ENCODE assay signal across 8 cellular contexts in the genomic region with DNA sequence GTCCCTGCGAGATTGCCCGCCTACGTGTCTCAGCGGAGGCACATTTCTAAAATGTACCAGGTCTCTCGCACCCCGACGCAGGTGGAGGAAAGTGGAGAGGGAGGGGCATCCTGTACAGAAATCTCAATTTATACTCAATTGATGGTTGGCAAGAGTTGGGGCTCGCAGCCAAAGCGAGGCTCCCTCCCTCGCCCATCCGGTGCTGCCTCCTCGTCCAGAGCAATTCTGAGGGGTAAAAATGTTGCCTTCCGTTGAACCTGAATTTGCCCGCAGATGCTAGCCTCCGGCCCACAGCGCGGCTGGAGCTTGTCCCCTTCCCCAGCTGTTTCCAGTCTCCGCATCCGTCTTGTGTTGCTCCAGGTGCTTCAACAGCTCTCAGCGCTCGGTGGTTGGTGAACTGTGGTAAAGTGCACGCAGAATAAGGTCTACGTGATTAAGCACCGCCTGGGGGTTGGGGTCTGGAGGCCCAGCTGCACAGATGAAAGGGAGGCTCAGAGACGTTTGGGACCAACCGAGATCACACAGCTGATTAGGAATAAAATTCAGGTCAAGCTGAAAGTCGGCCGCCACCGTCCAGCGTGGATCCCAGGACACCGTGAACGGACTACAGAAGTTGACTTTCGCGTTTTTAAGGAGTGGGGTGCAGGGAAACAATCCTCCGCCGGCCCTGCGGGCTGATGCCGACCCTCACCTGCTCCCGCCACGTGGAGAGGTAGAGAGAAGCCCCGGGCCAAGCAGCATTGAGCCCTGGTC. TPM values are rescaled to one million over a fixed set of nuclear protein-coding genes. Genes with fewer than 3 reads are reported as not detected.
DNase-seq lines count a peak whose midpoint lies in the region; ATAC-seq and TF ChIP-seq lines count a peak whose summit lies in the region.

No MANE protein-coding gene starts in this region.

- H3K4me3 ChIP-seq in fibroblast of villous mesenchyme (ENCODE audit: low read depth, low read length), result peak overlapping the region; percentile 60

- DNase-seq in DMS53 (lab: John Stamatoyannopoulos, UW) (peak; percentile 86), DMS53 treated with DMSO at 0.1 percent for 48 hours (lab: John Stamatoyannopoulos, UW; ENCODE audit: unreplicated experiment) (no peak), T-helper 2 cell (peak in 3 of 5 experiments; percentile 31 to 78 (median 38)), fibroblast of villous mesenchyme (ENCODE audit: low read depth) (no peak), pons (ENCODE audit: low spot score) (peak; percentile 42), middle frontal gyrus (ENCODE audit: extremely low spot score, low spot score) (no peak)

- TF ChIP-seq CTCF in fibroblast of villous mesenchyme (IDR thresholded peaks at IDR 0.05; ENCODE audit: insufficient read depth, low read depth, low read length), result no peak

- ATAC-seq in HG03108 (IDR thresholded peaks at IDR 0.05; ENCODE audit: unreplicated experiment) (peak; percentile 4), HG03520 (IDR thresholded peaks at IDR 0.05; ENCODE audit: unreplicated experiment) (no peak)

RNA-seq across cellular contexts. Expression of a gene that starts 0.8 kb away (rescaled TPM):
- 75.4 and 79.5 TPM in 2 replicates for total RNA-seq in fibroblast of villous mesenchyme

Comparison
In these comparisons a context has a peak if more than half of its experiments do, and no peak if none do; other contexts are left out.
1. DNase-seq: peak in DMS53 (single experiment), T-helper 2 cell (3 of 5) and pons (single experiment); none in DMS53 treated with DMSO at 0.1 percent for 48 hours (single experiment), fibroblast of villous mesenchyme (single experiment) and middle frontal gyrus (single experiment).